ENCODE assay signal across 8 cellular contexts in genomic region chr10:77513783-77514331, GRCh38.
DNase-seq lines count a peak whose midpoint lies in the region; ATAC-seq and TF ChIP-seq lines count a peak whose summit lies in the region.

No MANE protein-coding gene starts in this region.

- peaks cover 31% of the 10 kb centered on the region for H3K79me2 ChIP-seq in mammary epithelial cell (ENCODE audit: insufficient read depth, low read length)

- H3K27me3 ChIP-seq in mammary epithelial cell (ENCODE audit: insufficient read depth, low read length) = no peaks in the 10 kb centered on the region
- no peaks in the 10 kb centered on the region for H3K27me3 ChIP-seq in mesenchymal stem cell (ENCODE audit: control insufficient read depth in 1 of 2, insufficient read depth in 1 of 2, low read length in 2 of 2)

- no peaks in the 10 kb centered on the region for H4K20me1 ChIP-seq in mammary epithelial cell (ENCODE audit: insufficient read depth, low read length)

- H3K36me3 ChIP-seq in mammary epithelial cell (ENCODE audit: insufficient read depth, low read length) (no peaks in the 10 kb centered on the region), mesenchymal stem cell (ENCODE audit: control insufficient read depth in 1 of 2, insufficient read depth in 2 of 2, low read depth in 1 of 2, low read length in 2 of 2) (no peaks in the 10 kb centered on the region)

- no TSS peak for BruUV-seq in mammary epithelial cell (replicated peaks; lab: Mats Ljungman, UMichigan)

- H2AFZ ChIP-seq in mammary epithelial cell (ENCODE audit: low read depth, low read length) = peak overlapping the region; percentile 31
- H2AFZ ChIP-seq in mesenchymal stem cell (ENCODE audit: low read depth, low read length) = peak overlapping the region; percentile 57

- no peak overlapping the region for H2BK5ac ChIP-seq in mesenchymal stem cell (ENCODE audit: low read depth, low read length, poor library complexity, severe bottlenecking)

- no peak for ATAC-seq in GM19397 (IDR thresholded peaks at IDR 0.05; ENCODE audit: unreplicated experiment)
- ATAC-seq in HG03342 (IDR thresholded peaks at IDR 0.05; ENCODE audit: unreplicated experiment) = no peak
- no peak for ATAC-seq in GM19455 (IDR thresholded peaks at IDR 0.05; ENCODE audit: unreplicated experiment)
- no peak for ATAC-seq in HG03045 (IDR thresholded peaks at IDR 0.05; ENCODE audit: unreplicated experiment)

- no peak for TF ChIP-seq CTCF in mammary epithelial cell (conservative IDR thresholded peaks at IDR 0.05 in 1 of 2, IDR thresholded peaks at IDR 0.05 in 1 of 2; ENCODE audit: extremely low read depth in 1 of 2, insufficient read depth in 1 of 2, low read depth in 1 of 2, low read length in 2 of 2)

- CTCF ChIA-PET in mammary epithelial cell (lab: Charles Lee; ENCODE audit: low non-redundant PET) = interaction anchor here (0.6 to 0.7 kb wide), 3 partner anchors 19 to 365 kb away, joined by 3 to 5 read pairs (median 3); no protein-coding TSS in a partner anchor

- WGBS in mammary epithelial cell (ENCODE audit: low coverage, missing lambda C conversion rate) = 1% methylated on average over 10 of the region's 15 CpGs
- WGBS in mesenchymal stem cell = 42% methylated on average over 15 of the region's 15 CpGs

- peak overlapping the region; percentile 11 to 34 for H2BK12ac ChIP-seq in mesenchymal stem cell (ENCODE audit: low read length in 2 of 2)

- peak overlapping the region; percentile 90 to 95 for H3K18ac ChIP-seq in mesenchymal stem cell (ENCODE audit: low read depth in 1 of 2, low read length in 2 of 2)

- H3K14ac ChIP-seq in mesenchymal stem cell (ENCODE audit: low read length in 2 of 2) = peak overlapping the region in 1 of 2 experiments; percentile 83

- H2BK15ac ChIP-seq in mesenchymal stem cell (ENCODE audit: low read depth, poor library complexity, severe bottlenecking) = no peak overlapping the region

- peak overlapping the region; percentile 77 for H3K4me2 ChIP-seq in mammary epithelial cell (ENCODE audit: insufficient read depth, low read depth, low read length)
- H3K4me2 ChIP-seq in mesenchymal stem cell (ENCODE audit: low read length, poor library complexity, severe bottlenecking) = peak overlapping the region; percentile 18

- DNase-seq in AG08396 (ENCODE audit: low spot score) (peak; percentile 69), M059J (ENCODE audit: low read depth) (peak; percentile 96), mammary epithelial cell (peak; percentile 92), mesenchymal stem cell (peak; percentile 92)

- H2BK120ac ChIP-seq in mesenchymal stem cell (ENCODE audit: low read depth, low read length) = no peak overlapping the region

- intact Hi-C loops in mammary epithelial cell (cut with micrococcal nuclease) = loop anchor here (2.0 to 5.0 kb wide), 3 partner anchors 97 to 128 kb away; no protein-coding TSS in a partner anchor

- in situ Hi-C loops in mammary epithelial cell (cut with MboI; ENCODE audit: low sequenced_read_pairs in 2 of 2) = no loop called here

- peak overlapping the region; percentile 56 for H3K27ac ChIP-seq in mammary epithelial cell (ENCODE audit: insufficient read depth, low read depth, low read length)
- peak overlapping the region; percentile 77 for H3K27ac ChIP-seq in mesenchymal stem cell (ENCODE audit: low read length, poor library complexity, severe bottlenecking)

- peak overlapping the region; percentile 64 for H2AK5ac ChIP-seq in mesenchymal stem cell (ENCODE audit: low read length, severe bottlenecking)

- peak overlapping the region; percentile 6 to 62 for H3K4ac ChIP-seq in mesenchymal stem cell (ENCODE audit: low read depth in 1 of 2, low read length in 2 of 2)

- H3K9ac ChIP-seq in mammary epithelial cell (ENCODE audit: insufficient read depth, low read length) (peak overlapping the region; percentile 56), mesenchymal stem cell (ENCODE audit: low read length) (peak overlapping the region; percentile 9)

- H3K23ac ChIP-seq in mesenchymal stem cell (ENCODE audit: low read length in 2 of 2) = no peak overlapping the region

- H3K4me3 ChIP-seq in mammary epithelial cell (replicated peaks in 1 of 3; ENCODE audit: insufficient read depth in 1 of 3, low read depth in 2 of 3, low read length in 3 of 3) (peak overlapping the region in 1 of 3 experiments; percentile 7), mesenchymal stem cell (ENCODE audit: insufficient read depth in 1 of 2, low read depth in 1 of 2, low read length in 2 of 2) (no peak overlapping the region)

- peak overlapping the region; percentile 48 for H4K91ac ChIP-seq in mesenchymal stem cell (ENCODE audit: low read length)

- dilution Hi-C loops in mammary epithelial cell (cut with HindIII; ENCODE audit: low sequenced_read_pairs) = loop anchor here (25.0 kb wide), 1 partner anchor 352 kb away; no protein-coding TSS in a partner anchor

- H3K9me3 ChIP-seq in mammary epithelial cell (replicated peaks; ENCODE audit: insufficient read depth, low read length) = no peaks in the 10 kb centered on the region
- no peaks in the 10 kb centered on the region for H3K9me3 ChIP-seq in mesenchymal stem cell (ENCODE audit: control insufficient read depth, low read length)

- peaks cover 25% of the 10 kb centered on the region for H3K79me1 ChIP-seq in mesenchymal stem cell (replicated peaks; ENCODE audit: low read length, poor library complexity, severe bottlenecking)

- peak overlapping the region; percentile 78 for H4K8ac ChIP-seq in mesenchymal stem cell (ENCODE audit: low read length)

- H3K4me1 ChIP-seq in mammary epithelial cell (ENCODE audit: insufficient read depth, low read length) (peaks cover 48% of the 10 kb centered on the region), mesenchymal stem cell (ENCODE audit: control insufficient read depth, insufficient read depth, low read depth, low read length) (peaks cover 23% of the 10 kb centered on the region)
